In the genomic region with DNA sequence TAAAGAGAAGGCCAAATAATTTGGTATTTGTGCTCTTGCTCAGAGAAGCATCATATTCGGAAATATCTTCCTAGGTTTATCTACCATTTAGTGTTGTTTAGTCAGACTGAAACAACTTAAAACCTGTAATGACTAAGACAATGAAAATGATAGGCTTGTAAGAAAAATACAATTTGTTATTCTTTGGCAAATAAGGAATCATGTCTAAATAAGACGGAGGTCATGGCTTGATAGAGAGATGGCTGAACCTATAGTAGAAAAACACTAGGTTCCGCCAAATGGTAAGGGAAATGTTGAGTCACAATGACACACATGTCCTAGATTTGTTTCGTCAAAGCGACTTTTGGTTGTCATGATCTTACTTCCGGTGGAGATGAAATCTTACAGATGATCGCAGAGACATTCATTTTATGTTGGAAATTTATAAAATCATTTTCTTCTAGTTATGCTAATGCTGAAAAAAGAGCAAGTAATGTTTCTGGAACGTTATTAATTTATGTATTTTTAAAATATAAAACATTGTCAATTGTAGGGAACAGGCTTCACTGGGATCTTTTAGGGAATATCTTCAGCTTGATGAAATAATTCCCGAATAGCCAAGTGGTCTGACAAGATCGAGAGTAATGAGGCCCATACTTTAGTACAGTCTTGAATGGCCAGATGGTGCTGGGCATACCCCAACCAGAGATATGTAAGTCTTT, we compare ENCODE assay signal across 8 cellular contexts. TPM values are rescaled to one million over a fixed set of nuclear protein-coding genes. Genes with fewer than 3 reads are reported as not detected.
DNase-seq lines count a peak whose midpoint lies in the region; ATAC-seq and TF ChIP-seq lines count a peak whose summit lies in the region.

No MANE protein-coding gene starts in this region.

- DNase-seq in GM13977 (ENCODE audit: low spot score) (peak; percentile 52), NCI-H460 (ENCODE audit: extremely low read depth, low read depth) (peak; percentile 87), caudate nucleus (lab: John Stamatoyannopoulos, UW) (no peak), osteoblast (ENCODE audit: insufficient read length, low spot score, missing footprints) (no peak), SW480 (ENCODE audit: low spot score) (no peak), NCI-H1105 (lab: John Stamatoyannopoulos, UW) (no peak), retina (no peak)

- H3K27ac ChIP-seq in caudate nucleus (ENCODE audit: low read depth, low read length) (peak overlapping the region; percentile 76), osteoblast (ENCODE audit: low read depth, low read length) (peak overlapping the region; percentile 98)

- H3K4me2 ChIP-seq in osteoblast (ENCODE audit: insufficient read depth, low read length): peak overlapping the region; percentile 83

- peaks cover 19% of the 10 kb centered on the region for H4K20me1 ChIP-seq in osteoblast (ENCODE audit: insufficient read depth, low read length)

- H3K4me1 ChIP-seq in osteoblast (ENCODE audit: insufficient read depth, low read length): peaks cover 41% of the 10 kb centered on the region

- in situ Hi-C loops in GM13977 (cut with MboI; ENCODE audit: low pct_unique_long_range_greater_than_20kb, low sequenced_read_pairs, unreplicated experiment): no loop called here

- no peaks in the 10 kb centered on the region for H3K9me3 ChIP-seq in osteoblast (ENCODE audit: low read depth, low read length)

- H3K27me3 ChIP-seq in osteoblast (ENCODE audit: insufficient read depth, low read length): no peaks in the 10 kb centered on the region

- no peak overlapping the region for H2AFZ ChIP-seq in osteoblast (ENCODE audit: low read length)

- TF ChIP-seq CTCF in GM13977 (IDR thresholded peaks at IDR 0.05; ENCODE audit: extremely low read depth, insufficient read depth, missing control alignments) (no peak), osteoblast (IDR thresholded peaks at IDR 0.05; ENCODE audit: extremely low read depth, low read depth, low read length) (no peak)

- ATAC-seq in GM21360 (IDR thresholded peaks at IDR 0.05; ENCODE audit: unreplicated experiment): no peak

- peaks cover 5% of the 10 kb centered on the region for H3K36me3 ChIP-seq in osteoblast (ENCODE audit: insufficient read depth, low read length)

- peaks cover 58% of the 10 kb centered on the region for H3K79me2 ChIP-seq in osteoblast (ENCODE audit: insufficient read depth, low read length)

- H3K4me3 ChIP-seq in osteoblast (ENCODE audit: insufficient read depth, low read length): peak overlapping the region; percentile 77

RNA-seq across cellular contexts. Expression of a gene that starts 1.0 kb away (rescaled TPM):
- 2,302 and 2,452 TPM in 2 replicates for total RNA-seq in NCI-H460 (2014; rRNA removed; shearing (Covaris generic))
- polyA plus RNA-seq in NCI-H460 (2014; cell fraction: nucleus; rRNA removed): 977 and 1,067 TPM in 2 replicates
- 344 and 474 TPM in 2 replicates for total RNA-seq in osteoblast

RNA-seq across cellular contexts. Expression of a gene that starts 35.0 kb away (rescaled TPM):
- total RNA-seq in NCI-H460 (2014; rRNA removed; shearing (Covaris generic)): 54.2 and 69.1 TPM in 2 replicates
- polyA plus RNA-seq in NCI-H460 (2014; cell fraction: nucleus; rRNA removed): 15.8 and 35.5 TPM in 2 replicates
- 41.3 and 56.3 TPM in 2 replicates for total RNA-seq in osteoblast

Comparison
In these comparisons a context has a peak if more than half of its experiments do, and no peak if none do; other contexts are left out.
1. DNase-seq: peak in GM13977 (single experiment) and NCI-H460 (single experiment); none in caudate nucleus (0 of 61), osteoblast (single experiment), SW480 (single experiment), NCI-H1105 (single experiment) and retina (single experiment).